ENCODE assay signal across 1 cellular context in genomic region chr10:27197980-27198645, GRCh38.
TF ChIP-seq lines count a peak whose summit lies in the region.

No MANE protein-coding gene starts in this region.

TF ChIP-seq in IMR-90, 13 proteins besides CTCF, POLR2A, EP300 and RAD21 (continued from another document):
- TF ChIP-seq BHLHE40 (IDR thresholded peaks at IDR 0.05; ENCODE audit: low read depth, low read length) (no peak), SMC3 (IDR thresholded peaks at IDR 0.05; ENCODE audit: low read depth, low read length) (no peak), MXI1 (IDR thresholded peaks at IDR 0.05; ENCODE audit: borderline replicate concordance, low read depth, low read length) (no peak), RFX5 (IDR thresholded peaks at IDR 0.05; ENCODE audit: low read depth, low read length) (no peak), MAZ (IDR thresholded peaks at IDR 0.05; ENCODE audit: borderline replicate concordance, low read depth, low read length) (no peak)
